ENCODE assay signal across 25 cellular contexts in the genomic region with DNA sequence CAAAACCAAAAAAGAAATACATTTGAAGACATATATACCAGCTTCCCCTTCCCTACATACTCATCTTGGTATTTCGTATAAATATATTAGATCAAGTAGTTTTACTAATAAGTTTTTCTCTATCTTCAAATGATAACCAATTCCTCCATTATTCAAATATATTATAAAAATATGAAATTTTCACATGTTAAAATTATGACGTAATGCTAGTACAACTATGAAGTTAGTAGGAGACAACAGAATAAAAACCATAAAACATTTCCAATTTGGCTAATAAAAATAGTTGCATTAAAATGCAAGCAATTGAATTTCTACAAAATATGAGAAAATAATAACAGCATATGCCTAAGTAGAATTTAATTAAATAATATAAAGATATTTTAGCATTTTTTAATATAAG.
DNase-seq lines count a peak whose midpoint lies in the region; ATAC-seq, FAIRE-seq and TF ChIP-seq lines count a peak whose summit lies in the region.
"Had no signal": no experiment of that assay in that cellular context is flagged by ENCODE, and none has a peak within 500 bp of the region (broad histone marks: within the 10 kb centered on the region; RNA-seq: fewer than 3 reads in every experiment).

No MANE protein-coding gene starts in this region.

- TF ChIP-seq EP300 in HepG2 (IDR thresholded peaks at IDR 0.05; ENCODE audit: low read depth in 2 of 2, low read length in 2 of 2) (no peak), HepG2 (CRISPR knock-in tag; IDR thresholded peaks at IDR 0.05; ENCODE audit: borderline replicate concordance) (no peak), stomach (IDR thresholded peaks at IDR 0.05) (no peak)

- H4K20me1 ChIP-seq in HepG2 (ENCODE audit: insufficient read depth, low read length) = no peaks in the 10 kb centered on the region
- H4K20me1 ChIP-seq: BLaER1 had no signal

- POLR2A ChIA-PET in HepG2 (lab: Yijun Ruan, JAX) = no interaction called here

- no peak overlapping the region for H3K27ac ChIP-seq in HepG2 (ENCODE audit: extremely low read length, insufficient read depth, low read length)
- H3K27ac ChIP-seq in right lobe of liver = no peak overlapping the region
- no peak overlapping the region for H3K27ac ChIP-seq in stomach
- H3K27ac ChIP-seq: 22Rv1, BLaER1 had no signal

- H3K36me3 ChIP-seq in HepG2 (replicated peaks in 1 of 2; ENCODE audit: control insufficient read depth in 1 of 2, insufficient read depth in 2 of 2, low read length in 2 of 2) (no peaks in the 10 kb centered on the region), right lobe of liver (no peaks in the 10 kb centered on the region), stomach (no peaks in the 10 kb centered on the region)
- H3K36me3 ChIP-seq: BE2C, BLaER1 had no signal

- CTCF ChIA-PET in HepG2 (lab: Yijun Ruan, JAX; ENCODE audit: low intra/inter-chr PET ratio, low total read pairs) = no interaction called here

- no peak overlapping the region for H2AFZ ChIP-seq in HepG2 (ENCODE audit: low read length)

- no peak overlapping the region for H3K4me2 ChIP-seq in HepG2 (ENCODE audit: low read depth, low read length)
- H3K4me2 ChIP-seq: BLaER1 had no signal

- ATAC-seq in HepG2 = no peak
- ATAC-seq in right lobe of liver = no peak
- ATAC-seq in HG03460 (IDR thresholded peaks at IDR 0.05; ENCODE audit: unreplicated experiment) = no peak

- TF ChIP-seq RAD21 in HepG2 (CRISPR knock-in tag; IDR thresholded peaks at IDR 0.05) = no peak

- H3K9ac ChIP-seq in HepG2 (ENCODE audit: insufficient read depth, low read depth, low read length) = no peak overlapping the region
- H3K9ac ChIP-seq: BLaER1 had no signal

- no peaks in the 10 kb centered on the region for H3K27me3 ChIP-seq in HepG2 (ENCODE audit: control insufficient read depth in 1 of 2, insufficient read depth in 2 of 2, low read length in 2 of 2)
- no peaks in the 10 kb centered on the region for H3K27me3 ChIP-seq in right lobe of liver
- H3K27me3 ChIP-seq in stomach = no peaks in the 10 kb centered on the region
- H3K27me3 ChIP-seq: BE2C, BLaER1 had no signal

- no peaks in the 10 kb centered on the region for H3K79me2 ChIP-seq in HepG2 (ENCODE audit: insufficient read depth, low read length)

- no TSS peak for BruUV-seq in HepG2 (replicated peaks; lab: Mats Ljungman, UMichigan)

- H3K4me3 ChIP-seq in HepG2 (replicated peaks in 1 of 3; ENCODE audit: insufficient read depth in 1 of 3, low read depth in 2 of 3, low read length in 3 of 3) (no peak overlapping the region), right lobe of liver (no peak overlapping the region), stomach (no peak overlapping the region)
- H3K4me3 ChIP-seq: BLaER1 had no signal

- DNase-seq in HepG2 (ENCODE audit: low spot score) (no peak), right lobe of liver (no peak), stomach (no peak), ecto neural progenitor cell (ENCODE audit: low spot score) (no peak)
- DNase-seq: ACHN; BE2C; C1 segment of cervical spinal cord; CD4-positive, alpha-beta memory T cell; CD4-positive, CD25-positive, alpha-beta regulatory T cell; CD8-positive, alpha-beta memory T cell; COR-L47; DMS 273 treated with DMSO at 0.1 percent for 48 hours; DMS153; DMS53; DMS79; DND-41; EL; GF-D8 had no signal

- in situ Hi-C loops in HepG2 (cut with HindIII; ENCODE audit: extremely low pct_ligation_motif_present, low pct_unique_long_range_greater_than_20kb) = no loop called here

- no peaks in the 10 kb centered on the region for H3K4me1 ChIP-seq in HepG2 (ENCODE audit: insufficient read depth, low read length)
- H3K4me1 ChIP-seq in right lobe of liver = no peaks in the 10 kb centered on the region
- H3K4me1 ChIP-seq in stomach = no peaks in the 10 kb centered on the region
- H3K4me1 ChIP-seq: BE2C, BLaER1 had no signal

- TF ChIP-seq CTCF in HepG2 (CRISPR knock-in tag; IDR thresholded peaks at IDR 0.05) = no peak
- no peak for TF ChIP-seq CTCF in right lobe of liver (IDR thresholded peaks at IDR 0.05)
- TF ChIP-seq CTCF in stomach (IDR thresholded peaks at IDR 0.05) = no peak

- H3K9me3 ChIP-seq in HepG2 (ENCODE audit: low read length) (no peaks in the 10 kb centered on the region), right lobe of liver (no peaks in the 10 kb centered on the region), stomach (peaks cover 0 to 18% (median 0%) of the 10 kb centered on the region in 4 donors)
- H3K9me3 ChIP-seq: BE2C, BLaER1 had no signal

- FAIRE-seq in HepG2 (lab: Jason Lieb, UNC) = no peak
- peak; percentile 29 for FAIRE-seq in TTC549 (lab: Jason Lieb, UNC)
- FAIRE-seq in colon (lab: Jason Lieb, UNC) = peak; percentile 55
- FAIRE-seq: GM12892, GM18507 had no signal

- TF ChIP-seq POLR2A in HepG2 (IDR thresholded peaks at IDR 0.05; ENCODE audit: insufficient read depth in 1 of 2, low read depth in 2 of 2, low read length in 2 of 2) (no peak), right lobe of liver (IDR thresholded peaks at IDR 0.05) (no peak), stomach (IDR thresholded peaks at IDR 0.05) (no peak)

- intact Hi-C loops in HepG2 (cut with micrococcal nuclease; ENCODE audit: unreplicated experiment) = no loop called here
- intact Hi-C loops in right lobe of liver (cut with DNase I) = no loop called here
- intact Hi-C loops in stomach (cut with DNase I; ENCODE audit: low total_unique reads) = no loop called here

- 2% methylated on average over 2 of the region's 2 CpGs for WGBS in HepG2 (ENCODE audit: low lambda C conversion rate)
- WGBS in right lobe of liver (ENCODE audit: insufficient coverage, low coverage, low lambda C conversion rate, missing lambda C conversion rate) = 53% methylated on average over 2 of the region's 2 CpGs
- 88 to 95% (median 94%) methylated on average over 2 of the region's 2 CpGs for WGBS in stomach, 5 donors

TF ChIP-seq in HepG2, 621 proteins besides CTCF, POLR2A, EP300 and RAD21:
- TF ChIP-seq ZNF383 (CRISPR knock-in tag; IDR thresholded peaks at IDR 0.05; ENCODE audit: borderline replicate concordance) (no peak), ATF7 (IDR thresholded peaks at IDR 0.05) (peak; percentile 95), ATF7 (CRISPR knock-in tag; IDR thresholded peaks at IDR 0.05) (no peak)
